22 cellular contexts compared by ENCODE assay signal in the genomic region with DNA sequence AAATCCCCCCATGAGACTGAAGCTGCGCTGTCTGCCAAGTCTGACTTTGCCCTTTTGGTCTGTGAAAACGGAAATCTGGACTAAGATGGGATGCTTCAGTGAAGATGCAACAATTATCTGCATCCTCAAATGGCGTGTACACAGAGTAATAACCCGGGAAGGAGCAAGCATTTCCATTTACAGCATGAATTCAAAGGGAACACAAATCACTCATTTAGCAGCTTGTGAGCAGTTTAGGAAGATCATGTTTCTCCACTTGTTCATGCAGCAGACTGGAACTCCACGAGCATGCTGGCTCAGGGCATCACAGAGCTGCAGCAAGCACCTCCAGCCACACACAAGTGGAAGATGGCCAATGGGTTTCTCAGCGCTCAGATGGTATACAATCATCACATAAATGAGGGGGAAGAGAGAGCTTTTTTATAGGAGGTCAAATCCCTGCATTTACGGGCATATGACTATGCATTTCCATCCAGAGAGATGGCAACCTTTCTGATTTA.
DNase-seq lines count a peak whose midpoint lies in the region; ATAC-seq lines count a peak whose summit lies in the region.
"Had no signal": no experiment of that assay in that cellular context is flagged by ENCODE, and none has a peak within 500 bp of the region (broad histone marks: within the 10 kb centered on the region; RNA-seq: fewer than 3 reads in every experiment).

No MANE protein-coding gene starts in this region.

- ATAC-seq in GM18858 (IDR thresholded peaks at IDR 0.05; ENCODE audit: unreplicated experiment) (no peak), HG03196 (IDR thresholded peaks at IDR 0.05; ENCODE audit: unreplicated experiment) (no peak)
- ATAC-seq: GM12878; left cardiac atrium; natural killer cell; stimulated activated memory B cell treated with anti-CD40 and anti-IgM and Interleukin-4, amounts not matched to agents 10 μg/mL and 1 μg/mL and 100 μg/mL, for 72 hours had no signal

- DNase-seq in DMS 273 (lab: John Stamatoyannopoulos, UW; ENCODE audit: unreplicated experiment) (peak; percentile 67), NCI-H1092 (lab: John Stamatoyannopoulos, UW) (peak; percentile 91), NCI-H510A treated with DMSO at 0.1 percent for 48 hours (lab: John Stamatoyannopoulos, UW) (peak; percentile 66), globus pallidus (ENCODE audit: low spot score) (peak; percentile 5), ureter (ENCODE audit: low spot score) (no peak)
- no peak for DNase-seq in effector CD8-positive, alpha-beta T cell (lab: John Stamatoyannopoulos, UW)
- DNase-seq: activated CD8-positive, alpha-beta memory T cell treated with anti-CD3 and anti-CD28 coated beads for 24 hours; activated naive CD4-positive, alpha-beta T cell treated with anti-CD3 and anti-CD28 coated beads, Interleukin-2, amount 50 U/mL, for 16 hours; activated T-cell treated with anti-CD3 and anti-CD28 coated beads, Interleukin-2, amount 50 U/mL, for 48 hours; endodermal cell; GOT3; left cardiac atrium; natural killer cell; NCI-H1048; OCI-M1; Right ventricle myocardium superior; stimulated activated CD4-positive, alpha-beta T cell treated with anti-CD3 and anti-CD28 coated beads, Interleukin-1b, Interleukin-23, amount 100 ng/mL, for 48 hours; SW 1271 had no signal

Comparison
In these comparisons a context has a peak if more than half of its experiments do, and no peak if none do; other contexts are left out.
1. DNase-seq: peak in DMS 273 (single experiment), NCI-H1092 (single experiment), NCI-H510A treated with DMSO at 0.1 percent for 48 hours (single experiment) and globus pallidus (single experiment); none in effector CD8-positive, alpha-beta T cell (single experiment) and ureter (single experiment).